ENCODE assay signal across 1 cellular context in the genomic region with DNA sequence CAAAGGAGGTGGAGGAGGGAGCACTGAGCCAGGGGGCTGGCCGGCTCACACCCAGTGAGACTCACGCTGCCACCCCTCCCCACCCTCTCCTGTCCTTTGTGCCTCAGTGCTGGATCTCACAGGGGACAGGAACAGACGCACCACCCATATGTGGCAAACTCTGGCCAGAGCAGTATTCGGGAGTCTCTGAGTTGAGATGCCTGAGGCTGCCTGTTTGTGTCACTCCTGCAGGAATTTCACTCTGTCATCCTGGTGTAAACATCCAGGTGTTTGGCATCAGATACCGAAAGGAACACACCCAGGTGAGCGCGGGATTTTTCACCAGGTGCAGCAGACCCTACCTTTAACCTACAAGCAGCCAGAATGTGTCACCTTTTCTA.
TF ChIP-seq lines count a peak whose summit lies in the region.

No MANE protein-coding gene starts in this region.

TF ChIP-seq in GM23338, 12 proteins besides CTCF, POLR2A, EP300 and RAD21 (continued from another document):
- TF ChIP-seq REST (IDR thresholded peaks at IDR 0.05; ENCODE audit: unreplicated experiment) (no peak), STAT1 (IDR thresholded peaks at IDR 0.05; ENCODE audit: unreplicated experiment) (no peak), EZH2 (IDR thresholded peaks at IDR 0.05; ENCODE audit: low read depth, unreplicated experiment) (no peak), NANOG (IDR thresholded peaks at IDR 0.05; ENCODE audit: borderline replicate concordance) (no peak), ZNF114 (CRISPR knock-in tag; IDR thresholded peaks at IDR 0.05) (no peak), ZNF331 (CRISPR knock-in tag; IDR thresholded peaks at IDR 0.05; ENCODE audit: low read depth) (no peak), JUNB (IDR thresholded peaks at IDR 0.05; ENCODE audit: unreplicated experiment) (no peak)
- TF ChIP-seq, protein P1, sequence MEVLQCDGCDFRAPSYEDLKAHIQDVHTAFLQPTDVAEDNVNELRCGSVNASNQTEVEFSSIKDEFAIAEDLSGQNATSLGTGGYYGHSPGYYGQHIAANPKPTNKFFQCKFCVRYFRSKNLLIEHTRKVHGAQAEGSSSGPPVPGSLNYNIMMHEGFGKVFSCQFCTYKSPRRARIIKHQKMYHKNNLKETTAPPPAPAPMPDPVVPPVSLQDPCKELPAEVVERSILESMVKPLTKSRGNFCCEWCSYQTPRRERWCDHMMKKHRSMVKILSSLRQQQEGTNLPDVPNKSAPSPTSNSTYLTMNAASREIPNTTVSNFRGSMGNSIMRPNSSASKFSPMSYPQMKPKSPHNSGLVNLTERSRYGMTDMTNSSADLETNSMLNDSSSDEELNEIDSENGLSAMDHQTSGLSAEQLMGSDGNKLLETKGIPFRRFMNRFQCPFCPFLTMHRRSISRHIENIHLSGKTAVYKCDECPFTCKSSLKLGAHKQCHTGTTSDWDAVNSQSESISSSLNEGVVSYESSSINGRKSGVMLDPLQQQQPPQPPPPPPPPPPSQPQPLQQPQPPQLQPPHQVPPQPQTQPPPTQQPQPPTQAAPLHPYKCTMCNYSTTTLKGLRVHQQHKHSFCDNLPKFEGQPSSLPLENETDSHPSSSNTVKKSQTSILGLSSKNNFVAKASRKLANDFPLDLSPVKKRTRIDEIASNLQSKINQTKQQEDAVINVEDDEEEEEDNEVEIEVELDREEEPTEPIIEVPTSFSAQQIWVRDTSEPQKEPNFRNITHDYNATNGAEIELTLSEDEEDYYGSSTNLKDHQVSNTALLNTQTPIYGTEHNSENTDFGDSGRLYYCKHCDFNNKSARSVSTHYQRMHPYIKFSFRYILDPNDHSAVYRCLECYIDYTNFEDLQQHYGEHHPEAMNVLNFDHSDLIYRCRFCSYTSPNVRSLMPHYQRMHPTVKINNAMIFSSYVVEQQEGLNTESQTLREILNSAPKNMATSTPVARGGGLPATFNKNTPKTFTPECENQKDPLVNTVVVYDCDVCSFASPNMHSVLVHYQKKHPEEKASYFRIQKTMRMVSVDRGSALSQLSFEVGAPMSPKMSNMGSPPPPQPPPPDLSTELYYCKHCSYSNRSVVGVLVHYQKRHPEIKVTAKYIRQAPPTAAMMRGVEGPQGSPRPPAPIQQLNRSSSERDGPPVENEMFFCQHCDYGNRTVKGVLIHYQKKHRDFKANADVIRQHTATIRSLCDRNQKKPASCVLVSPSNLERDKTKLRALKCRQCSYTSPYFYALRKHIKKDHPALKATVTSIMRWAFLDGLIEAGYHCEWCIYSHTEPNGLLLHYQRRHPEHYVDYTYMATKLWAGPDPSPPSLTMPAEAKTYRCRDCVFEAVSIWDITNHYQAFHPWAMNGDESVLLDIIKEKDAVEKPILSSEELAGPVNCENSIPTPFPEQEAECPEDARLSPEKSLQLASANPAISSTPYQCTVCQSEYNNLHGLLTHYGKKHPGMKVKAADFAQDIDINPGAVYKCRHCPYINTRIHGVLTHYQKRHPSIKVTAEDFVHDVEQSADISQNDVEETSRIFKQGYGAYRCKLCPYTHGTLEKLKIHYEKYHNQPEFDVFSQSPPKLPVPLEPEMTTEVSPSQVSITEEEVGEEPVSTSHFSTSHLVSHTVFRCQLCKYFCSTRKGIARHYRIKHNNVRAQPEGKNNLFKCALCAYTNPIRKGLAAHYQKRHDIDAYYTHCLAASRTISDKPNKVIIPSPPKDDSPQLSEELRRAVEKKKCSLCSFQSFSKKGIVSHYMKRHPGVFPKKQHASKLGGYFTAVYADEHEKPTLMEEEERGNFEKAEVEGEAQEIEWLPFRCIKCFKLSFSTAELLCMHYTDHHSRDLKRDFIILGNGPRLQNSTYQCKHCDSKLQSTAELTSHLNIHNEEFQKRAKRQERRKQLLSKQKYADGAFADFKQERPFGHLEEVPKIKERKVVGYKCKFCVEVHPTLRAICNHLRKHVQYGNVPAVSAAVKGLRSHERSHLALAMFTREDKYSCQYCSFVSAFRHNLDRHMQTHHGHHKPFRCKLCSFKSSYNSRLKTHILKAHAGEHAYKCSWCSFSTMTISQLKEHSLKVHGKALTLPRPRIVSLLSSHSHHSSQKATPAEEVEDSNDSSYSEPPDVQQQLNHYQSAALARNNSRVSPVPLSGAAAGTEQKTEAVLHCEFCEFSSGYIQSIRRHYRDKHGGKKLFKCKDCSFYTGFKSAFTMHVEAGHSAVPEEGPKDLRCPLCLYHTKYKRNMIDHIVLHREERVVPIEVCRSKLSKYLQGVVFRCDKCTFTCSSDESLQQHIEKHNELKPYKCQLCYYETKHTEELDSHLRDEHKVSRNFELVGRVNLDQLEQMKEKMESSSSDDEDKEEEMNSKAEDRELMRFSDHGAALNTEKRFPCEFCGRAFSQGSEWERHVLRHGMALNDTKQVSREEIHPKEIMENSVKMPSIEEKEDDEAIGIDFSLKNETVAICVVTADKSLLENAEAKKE (CRISPR knock-in tag; IDR thresholded peaks at IDR 0.05) = no peak
- TF ChIP-seq, protein P2, sequence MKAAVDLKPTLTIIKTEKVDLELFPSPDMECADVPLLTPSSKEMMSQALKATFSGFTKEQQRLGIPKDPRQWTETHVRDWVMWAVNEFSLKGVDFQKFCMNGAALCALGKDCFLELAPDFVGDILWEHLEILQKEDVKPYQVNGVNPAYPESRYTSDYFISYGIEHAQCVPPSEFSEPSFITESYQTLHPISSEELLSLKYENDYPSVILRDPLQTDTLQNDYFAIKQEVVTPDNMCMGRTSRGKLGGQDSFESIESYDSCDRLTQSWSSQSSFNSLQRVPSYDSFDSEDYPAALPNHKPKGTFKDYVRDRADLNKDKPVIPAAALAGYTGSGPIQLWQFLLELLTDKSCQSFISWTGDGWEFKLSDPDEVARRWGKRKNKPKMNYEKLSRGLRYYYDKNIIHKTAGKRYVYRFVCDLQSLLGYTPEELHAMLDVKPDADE (IDR thresholded peaks at IDR 0.05) = no peak
